Comparison of ENCODE assay signal across 1 cellular context in the genomic region with DNA sequence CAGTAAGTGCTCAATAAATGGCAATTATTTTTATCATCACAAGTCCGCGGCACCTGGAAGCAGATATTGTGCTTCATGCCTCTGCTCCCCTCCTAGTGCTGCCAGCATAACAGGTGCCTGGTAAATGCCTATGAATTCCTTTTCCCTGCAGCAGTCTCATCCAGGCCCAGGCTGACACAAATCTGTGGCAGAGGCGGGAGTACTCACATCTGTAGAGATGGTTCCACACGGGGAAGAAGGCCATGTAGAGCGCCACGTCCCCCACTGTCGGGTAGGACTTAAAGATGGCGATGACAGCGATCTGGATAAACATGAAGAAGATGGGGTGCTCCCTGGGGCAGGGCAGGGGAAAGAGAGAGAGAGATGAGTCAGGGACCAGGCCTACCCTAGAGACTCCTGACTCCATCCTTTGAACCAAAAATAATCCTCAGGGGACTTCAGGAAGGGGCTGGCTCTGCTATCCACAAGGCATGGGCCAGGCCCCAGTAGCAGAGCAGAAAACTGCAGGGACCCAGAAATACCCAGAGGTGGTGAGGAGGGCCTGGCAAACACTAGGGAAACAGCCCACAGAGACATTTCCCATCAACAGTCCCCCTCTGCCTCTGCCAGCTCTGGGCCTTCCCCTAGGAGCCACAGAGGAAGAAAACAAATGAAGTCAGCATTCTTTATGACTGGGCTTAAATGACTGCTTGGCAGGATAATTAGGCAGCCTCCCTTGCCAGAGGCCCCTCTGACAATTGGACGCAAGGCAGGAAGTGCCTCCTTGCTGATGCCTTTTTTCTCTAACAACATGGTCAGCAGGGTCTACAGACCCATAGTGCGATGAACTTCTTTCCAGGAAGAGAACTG.
TF ChIP-seq lines count a peak whose summit lies in the region.

No MANE protein-coding gene starts in this region.

TF ChIP-seq in HEK293, 187 proteins besides CTCF, POLR2A, EP300 and RAD21 (continued from another document):
- TF ChIP-seq, protein P1, sequence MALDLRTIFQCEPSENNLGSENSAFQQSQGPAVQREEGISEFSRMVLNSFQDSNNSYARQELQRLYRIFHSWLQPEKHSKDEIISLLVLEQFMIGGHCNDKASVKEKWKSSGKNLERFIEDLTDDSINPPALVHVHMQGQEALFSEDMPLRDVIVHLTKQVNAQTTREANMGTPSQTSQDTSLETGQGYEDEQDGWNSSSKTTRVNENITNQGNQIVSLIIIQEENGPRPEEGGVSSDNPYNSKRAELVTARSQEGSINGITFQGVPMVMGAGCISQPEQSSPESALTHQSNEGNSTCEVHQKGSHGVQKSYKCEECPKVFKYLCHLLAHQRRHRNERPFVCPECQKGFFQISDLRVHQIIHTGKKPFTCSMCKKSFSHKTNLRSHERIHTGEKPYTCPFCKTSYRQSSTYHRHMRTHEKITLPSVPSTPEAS (tag by site-specific recombination; IDR thresholded peaks at IDR 0.05): no peak
- TF ChIP-seq PRDM10 (tag by site-specific recombination; IDR thresholded peaks at IDR 0.05) (peak; percentile 74), SP7 (tag by site-specific recombination; IDR thresholded peaks at IDR 0.05) (peak; percentile 58), FEZF1 (tag by site-specific recombination; IDR thresholded peaks at IDR 0.05) (peak; percentile 83), ZSCAN23 (tag by site-specific recombination; IDR thresholded peaks at IDR 0.05) (no peak), ZNF585B (tag by site-specific recombination; IDR thresholded peaks at IDR 0.05) (no peak), REST (tag by site-specific recombination; IDR thresholded peaks at IDR 0.05) (no peak), ZIC2 (tag by site-specific recombination; IDR thresholded peaks at IDR 0.05) (peak; percentile 39; the same call in 1 of the 2 replicates), BCL6B (tag by site-specific recombination; IDR thresholded peaks at IDR 0.05) (no peak)
- TF ChIP-seq, protein P2, sequence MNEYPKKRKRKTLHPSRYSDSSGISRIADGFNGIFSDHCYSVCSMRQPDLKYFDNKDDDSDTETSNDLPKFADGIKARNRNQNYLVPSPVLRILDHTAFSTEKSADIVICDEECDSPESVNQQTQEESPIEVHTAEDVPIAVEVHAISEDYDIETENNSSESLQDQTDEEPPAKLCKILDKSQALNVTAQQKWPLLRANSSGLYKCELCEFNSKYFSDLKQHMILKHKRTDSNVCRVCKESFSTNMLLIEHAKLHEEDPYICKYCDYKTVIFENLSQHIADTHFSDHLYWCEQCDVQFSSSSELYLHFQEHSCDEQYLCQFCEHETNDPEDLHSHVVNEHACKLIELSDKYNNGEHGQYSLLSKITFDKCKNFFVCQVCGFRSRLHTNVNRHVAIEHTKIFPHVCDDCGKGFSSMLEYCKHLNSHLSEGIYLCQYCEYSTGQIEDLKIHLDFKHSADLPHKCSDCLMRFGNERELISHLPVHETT (tag by site-specific recombination; IDR thresholded peaks at IDR 0.05): 0 out of 2 replicates have a peak, but pooled peaks have one; percentile 25
